ENCODE assay signal across 12 cellular contexts in genomic region chr10:7693194-7693593, GRCh38. TPM values are rescaled to one million over a fixed set of nuclear protein-coding genes. Genes with fewer than 3 reads are reported as not detected.
"Had no signal": no experiment of that assay in that cellular context is flagged by ENCODE, and none has a peak within 500 bp of the region (broad histone marks: within the 10 kb centered on the region; RNA-seq: fewer than 3 reads in every experiment).

No MANE protein-coding gene starts in this region.

RNA-seq across cellular contexts. Expression of gene ITIH2, which starts 9.9 kb away (rescaled TPM):
- total RNA-seq: OCI-LY7; PC-3; PC-9; Peyer's patch; Right ventricle myocardium inferior; Right ventricle myocardium superior; RPMI7951; SJCRH30; SJSA1; SK-MEL-5; T-helper 1 cell treated with Interleukin-12 subunit alpha and Interleukin-12 subunit beta and Interleukin-4 antibody, amounts not matched to agents 30 ng/mL and 1 ng/mL, for 36 hours had no signal
- polyA plus RNA-seq: SK-N-SH had no signal

RNA-seq across cellular contexts. Expression of gene ITIH5, which starts 26.4 kb away (rescaled TPM):
- total RNA-seq: OCI-LY7; PC-3; PC-9; T-helper 1 cell treated with Interleukin-12 subunit alpha and Interleukin-12 subunit beta and Interleukin-4 antibody, amounts not matched to agents 30 ng/mL and 1 ng/mL, for 36 hours had no signal
